Comparison of ENCODE assay signal across 14 cellular contexts in the genomic region with DNA sequence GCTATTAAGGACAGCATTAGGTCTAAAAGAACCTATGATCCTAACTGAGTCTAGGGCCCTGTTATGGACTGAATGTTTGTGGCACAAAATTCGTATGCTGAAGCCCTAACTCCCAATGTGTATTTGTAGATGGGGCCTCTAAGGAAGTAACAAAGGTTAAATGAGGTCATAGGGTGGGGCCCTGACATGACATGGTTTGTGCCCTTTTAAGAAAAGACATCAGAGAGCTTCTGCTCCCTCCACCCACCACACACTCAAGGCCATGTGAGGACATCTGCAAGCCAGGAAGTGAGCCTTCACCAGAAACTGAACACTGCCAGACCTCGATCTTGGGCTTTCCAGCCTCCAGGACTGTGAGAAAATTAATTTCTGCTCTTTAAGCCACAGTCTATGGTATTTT. TPM values are rescaled to one million over a fixed set of nuclear protein-coding genes. Genes with fewer than 3 reads are reported as not detected.
A peak's percentile ranks its signal among the peaks of the same experiment; 100 is the strongest.
DNase-seq lines count a peak whose midpoint lies in the region; ATAC-seq and TF ChIP-seq lines count a peak whose summit lies in the region.
"Had no signal": no experiment of that assay in that cellular context is flagged by ENCODE, and none has a peak within 500 bp of the region (broad histone marks: within the 10 kb centered on the region; RNA-seq: fewer than 3 reads in every experiment).

No MANE protein-coding gene starts in this region.

- no peak overlapping the region for H3K4me3 ChIP-seq in DND-41 (ENCODE audit: low read depth in 1 of 2, low read length in 2 of 2)
- H3K4me3 ChIP-seq in fibroblast of lung (replicated peaks in 1 of 4; ENCODE audit: control extremely low read depth in 1 of 4, insufficient read depth in 1 of 4, low read depth in 3 of 4, low read length in 4 of 4), result no peak overlapping the region
- H3K4me3 ChIP-seq in osteoblast (ENCODE audit: insufficient read depth, low read length), result no peak overlapping the region
- H3K4me3 ChIP-seq in suprapubic skin, result no peak overlapping the region
- H3K4me3 ChIP-seq: esophagus muscularis mucosa, vagina had no signal

- H3K9ac ChIP-seq in DND-41 (ENCODE audit: low read depth, low read length), result no peak overlapping the region
- no peak overlapping the region for H3K9ac ChIP-seq in fibroblast of lung (ENCODE audit: insufficient read depth, low read length)

- 79% methylated on average over 2 of the region's 2 CpGs for WGBS in suprapubic skin

- no peak for TF ChIP-seq CTCF in DND-41 (IDR thresholded peaks at IDR 0.05; ENCODE audit: borderline replicate concordance, extremely low read depth, low read length, poor library complexity, severe bottlenecking)
- no peak for TF ChIP-seq CTCF in fibroblast of lung (conservative IDR thresholded peaks at IDR 0.05 in 1 of 2, IDR thresholded peaks at IDR 0.05 in 1 of 2; ENCODE audit: low read depth in 1 of 2, low read length in 2 of 2)
- TF ChIP-seq CTCF in osteoblast (IDR thresholded peaks at IDR 0.05; ENCODE audit: extremely low read depth, low read depth, low read length), result no peak
- TF ChIP-seq CTCF in suprapubic skin (IDR thresholded peaks at IDR 0.05), result no peak

- TF ChIP-seq EP300 in suprapubic skin (IDR thresholded peaks at IDR 0.05), result no peak

- H3K79me2 ChIP-seq in DND-41 (ENCODE audit: insufficient read depth, low read length) (peaks cover 56% of the 10 kb centered on the region), fibroblast of lung (ENCODE audit: control insufficient read depth, insufficient read depth, low read length) (peaks cover 3% of the 10 kb centered on the region), osteoblast (ENCODE audit: insufficient read depth, low read length) (peaks cover 33% of the 10 kb centered on the region)

- no peaks in the 10 kb centered on the region for H3K27me3 ChIP-seq in DND-41 (ENCODE audit: insufficient read depth, low read length, poor library complexity)
- no peaks in the 10 kb centered on the region for H3K27me3 ChIP-seq in fibroblast of lung (ENCODE audit: control insufficient read depth, insufficient read depth, low read length)
- no peaks in the 10 kb centered on the region for H3K27me3 ChIP-seq in osteoblast (ENCODE audit: insufficient read depth, low read length)
- no peaks in the 10 kb centered on the region for H3K27me3 ChIP-seq in suprapubic skin
- H3K27me3 ChIP-seq: esophagus muscularis mucosa, vagina had no signal

- H3K36me3 ChIP-seq in DND-41 (ENCODE audit: insufficient read depth, low read length) (peaks cover 60% of the 10 kb centered on the region), fibroblast of lung (ENCODE audit: control insufficient read depth, insufficient read depth, low read length) (peaks cover 8% of the 10 kb centered on the region), osteoblast (ENCODE audit: insufficient read depth, low read length) (peaks cover 40% of the 10 kb centered on the region), suprapubic skin (peaks cover 68% of the 10 kb centered on the region)

- H3K27ac ChIP-seq in DND-41 (ENCODE audit: low read length) (peak overlapping the region; percentile 59; the same call in 1 of the 2 replicates), fibroblast of lung (ENCODE audit: insufficient read depth, low read length) (no peak overlapping the region), osteoblast (ENCODE audit: low read depth, low read length) (no peak overlapping the region), suprapubic skin (no peak overlapping the region)
- H3K27ac ChIP-seq: C4-2B, esophagus muscularis mucosa, vagina had no signal

- ATAC-seq in DND-41 (ENCODE audit: insufficient read depth, low read depth) (peak; percentile 8; the same call in 1 of the 3 replicates), GM19351 (IDR thresholded peaks at IDR 0.05; ENCODE audit: unreplicated experiment) (peak; percentile 26)

- H4K20me1 ChIP-seq in DND-41 (ENCODE audit: insufficient read depth, low read length) (no peaks in the 10 kb centered on the region; the same call in 1 of the 2 replicates), fibroblast of lung (ENCODE audit: control insufficient read depth, extremely low read depth, insufficient read depth, low read length) (no peaks in the 10 kb centered on the region), osteoblast (ENCODE audit: insufficient read depth, low read length) (no peaks in the 10 kb centered on the region)

- TF ChIP-seq POLR2A in suprapubic skin (IDR thresholded peaks at IDR 0.05), result no peak

- peaks cover 12% of the 10 kb centered on the region for H3K9me3 ChIP-seq in DND-41 (ENCODE audit: insufficient read depth, low read length, severe bottlenecking)
- H3K9me3 ChIP-seq in fibroblast of lung (ENCODE audit: control insufficient read depth, insufficient read depth, low read depth, low read length), result no peaks in the 10 kb centered on the region
- no peaks in the 10 kb centered on the region for H3K9me3 ChIP-seq in osteoblast (ENCODE audit: low read depth, low read length)
- no peaks in the 10 kb centered on the region for H3K9me3 ChIP-seq in suprapubic skin
- H3K9me3 ChIP-seq: vagina had no signal

- peak; percentile 64 for DNase-seq in DND-41
- DNase-seq in RPMI8226, result peak; percentile 74
- DNase-seq in fibroblast of lung (ENCODE audit: low read depth in 2 of 2), result peak; percentile 8 to 42
- no peak for DNase-seq in activated effector memory CD4-positive, alpha-beta T cell treated with Interleukin-2 at 50 U/mL for 16 hours
- no peak for DNase-seq in osteoblast (ENCODE audit: insufficient read length, low spot score, missing footprints)
- DNase-seq in suprapubic skin (ENCODE audit: low spot score in 2 of 2), result no peak
- DNase-seq: IMR-90; NCI-H2029 treated with DMSO at 0.1 percent for 48 hours; retina; stimulated activated naive CD4-positive, alpha-beta T cell had no signal

- H3K4me1 ChIP-seq in DND-41 (ENCODE audit: insufficient read depth, low read length) (peaks cover 54% of the 10 kb centered on the region), fibroblast of lung (ENCODE audit: control insufficient read depth, extremely low read depth, insufficient read depth, low read length) (no peaks in the 10 kb centered on the region), osteoblast (ENCODE audit: insufficient read depth, low read length) (no peaks in the 10 kb centered on the region), suprapubic skin (no peaks in the 10 kb centered on the region)

- H3K4me2 ChIP-seq in DND-41 (ENCODE audit: insufficient read depth, low read length) (no peak overlapping the region), fibroblast of lung (ENCODE audit: extremely low read depth, insufficient read depth, low read length) (no peak overlapping the region), osteoblast (ENCODE audit: insufficient read depth, low read length) (no peak overlapping the region)

- H2AFZ ChIP-seq in DND-41 (ENCODE audit: low read depth, low read length) (no peak overlapping the region), fibroblast of lung (ENCODE audit: low read length) (no peak overlapping the region), osteoblast (ENCODE audit: low read length) (no peak overlapping the region)

RNA-seq across cellular contexts. Expression of a gene that starts 49.2 kb away (rescaled TPM):
- total RNA-seq in fibroblast of lung (31.8 and 36.0 TPM in 2 replicates), osteoblast (36.9 and 47.1 TPM in 2 replicates), suprapubic skin (100 to 1,000 TPM in 1 of 4 donors, 10 to 100 TPM in 3; 37.9 to 106 (median 64.0) TPM)
- polyA plus RNA-seq in fibroblast of lung, result 52.8 and 63.2 TPM in 2 replicates
- polyA plus RNA-seq in fibroblast of lung (2012), result 12.5 and 19.5 TPM in 2 replicates
- polyA minus RNA-seq in fibroblast of lung (ENCODE audit: low replicate concordance), result 203 and 305 TPM in 2 replicates

Comparison
In these comparisons a context has a peak if more than half of its experiments do, and no peak if none do; other contexts are left out.
1. DNase-seq: peak in DND-41 (single experiment), RPMI8226 (single experiment) and fibroblast of lung (2 of 2); none in activated effector memory CD4-positive, alpha-beta T cell treated with Interleukin-2 at 50 U/mL for 16 hours (single experiment), osteoblast (single experiment) and suprapubic skin (0 of 2).